18 cellular contexts compared by ENCODE assay signal in genomic region chr1:113913312-113913668, GRCh38. TPM values are rescaled to one million over a fixed set of nuclear protein-coding genes. Genes with fewer than 3 reads are reported as not detected.
DNase-seq lines count a peak whose midpoint lies in the region; ATAC-seq and TF ChIP-seq lines count a peak whose summit lies in the region.
"Had no signal": no experiment of that assay in that cellular context is flagged by ENCODE, and none has a peak within 500 bp of the region (broad histone marks: within the 10 kb centered on the region; RNA-seq: fewer than 3 reads in every experiment).

No MANE protein-coding gene starts in this region.

- H3K9me3 ChIP-seq in SK-N-MC (ENCODE audit: low read depth, low read length): no peaks in the 10 kb centered on the region
- no peaks in the 10 kb centered on the region for H3K9me3 ChIP-seq in duodenal mucosa (ENCODE audit: control insufficient read depth in 1 of 2, low read length in 2 of 2)
- no peaks in the 10 kb centered on the region for H3K9me3 ChIP-seq in stomach smooth muscle (ENCODE audit: control insufficient read depth in 2 of 2, low read length in 2 of 2)
- H3K9me3 ChIP-seq: prostate gland had no signal

- no peaks in the 10 kb centered on the region for H3K27me3 Mint-ChIP-seq in mesothelial cell of epicardium (ENCODE audit: low read depth)
- H3K27me3 Mint-ChIP-seq in activated T-helper 1 cell treated with anti-CD3 and anti-CD28 coated beads, Interleukin-12 subunit alpha, Interleukin-12 subunit beta, Interleukin-2, Interleukin-4 antibody, amounts not matched to agents 30 ng/mL and 10 ng/mL and 1 ng/mL, durations not matched to agents 14 hours and 24 hours and 36 hours (ENCODE audit: insufficient read depth): no peaks in the 10 kb centered on the region
- H3K27me3 Mint-ChIP-seq: activated CD8-positive, alpha-beta memory T cell treated with anti-CD3 and anti-CD28 coated beads, Interleukin-2, amount 10 ng/mL, durations not matched to agents 7 days and 5 days; B cell; effector memory CD8-positive, alpha-beta T cell had no signal

- H3K27ac Mint-ChIP-seq in mesothelial cell of epicardium: peak overlapping the region; percentile 3
- no peak overlapping the region for H3K27ac Mint-ChIP-seq in activated T-helper 1 cell treated with anti-CD3 and anti-CD28 coated beads, Interleukin-12 subunit alpha, Interleukin-12 subunit beta, Interleukin-2, Interleukin-4 antibody, amounts not matched to agents 30 ng/mL and 10 ng/mL and 1 ng/mL, durations not matched to agents 14 hours and 24 hours and 36 hours
- H3K27ac Mint-ChIP-seq: activated CD8-positive, alpha-beta memory T cell treated with anti-CD3 and anti-CD28 coated beads, Interleukin-2, amount 10 ng/mL, durations not matched to agents 7 days and 5 days; B cell; effector memory CD8-positive, alpha-beta T cell had no signal

- H3K4me1 ChIP-seq in duodenal mucosa (ENCODE audit: control insufficient read depth in 1 of 2, insufficient read depth in 2 of 2, low read length in 2 of 2) (peaks cover 0 to 12% of the 10 kb centered on the region in 2 donors), stomach smooth muscle (ENCODE audit: control insufficient read depth, insufficient read depth, low read length) (peaks cover 13% of the 10 kb centered on the region)
- H3K4me1 ChIP-seq: foreskin keratinocyte had no signal

- H3K4me1 Mint-ChIP-seq in mesothelial cell of epicardium: no peaks in the 10 kb centered on the region
- peaks cover 12% of the 10 kb centered on the region for H3K4me1 Mint-ChIP-seq in activated T-helper 1 cell treated with anti-CD3 and anti-CD28 coated beads, Interleukin-12 subunit alpha, Interleukin-12 subunit beta, Interleukin-2, Interleukin-4 antibody, amounts not matched to agents 30 ng/mL and 10 ng/mL and 1 ng/mL, durations not matched to agents 14 hours and 24 hours and 36 hours (ENCODE audit: low read depth)
- H3K4me1 Mint-ChIP-seq: B cell had no signal

- H3K9me3 Mint-ChIP-seq in mesothelial cell of epicardium: no peaks in the 10 kb centered on the region
- H3K9me3 Mint-ChIP-seq in activated T-helper 1 cell treated with anti-CD3 and anti-CD28 coated beads, Interleukin-12 subunit alpha, Interleukin-12 subunit beta, Interleukin-2, Interleukin-4 antibody, amounts not matched to agents 30 ng/mL and 10 ng/mL and 1 ng/mL, durations not matched to agents 14 hours and 24 hours and 36 hours: no peaks in the 10 kb centered on the region
- H3K9me3 Mint-ChIP-seq: effector memory CD8-positive, alpha-beta T cell had no signal

- H3K36me3 Mint-ChIP-seq in mesothelial cell of epicardium: peaks cover 3% of the 10 kb centered on the region
- H3K36me3 Mint-ChIP-seq in activated T-helper 1 cell treated with anti-CD3 and anti-CD28 coated beads, Interleukin-12 subunit alpha, Interleukin-12 subunit beta, Interleukin-2, Interleukin-4 antibody, amounts not matched to agents 30 ng/mL and 10 ng/mL and 1 ng/mL, durations not matched to agents 14 hours and 24 hours and 36 hours (ENCODE audit: low read depth): peaks cover 32% of the 10 kb centered on the region

- H3K4me3 Mint-ChIP-seq in mesothelial cell of epicardium: no peak overlapping the region
- no peak overlapping the region for H3K4me3 Mint-ChIP-seq in activated T-helper 1 cell treated with anti-CD3 and anti-CD28 coated beads, Interleukin-12 subunit alpha, Interleukin-12 subunit beta, Interleukin-2, Interleukin-4 antibody, amounts not matched to agents 30 ng/mL and 10 ng/mL and 1 ng/mL, durations not matched to agents 14 hours and 24 hours and 36 hours
- H3K4me3 Mint-ChIP-seq: activated CD8-positive, alpha-beta memory T cell treated with anti-CD3 and anti-CD28 coated beads, Interleukin-2, amount 10 ng/mL, durations not matched to agents 7 days and 5 days; B cell; effector memory CD8-positive, alpha-beta T cell had no signal

- intact Hi-C loops in activated T-helper 1 cell treated with anti-CD3 and anti-CD28 coated beads, Interleukin-12 subunit alpha, Interleukin-12 subunit beta, Interleukin-2, Interleukin-4 antibody, amounts not matched to agents 30 ng/mL and 10 ng/mL and 1 ng/mL, durations not matched to agents 14 hours and 24 hours and 36 hours (cut with micrococcal nuclease): no loop called here
- intact Hi-C loops in left colon (cut with DNase I, micrococcal nuclease): no loop called here

- ATAC-seq in HG03460 (IDR thresholded peaks at IDR 0.05; ENCODE audit: unreplicated experiment) (no peak), GM18517 (IDR thresholded peaks at IDR 0.05; ENCODE audit: unreplicated experiment) (no peak), left colon (no peak)
- ATAC-seq: activated CD8-positive, alpha-beta memory T cell treated with anti-CD3 and anti-CD28 coated beads, Interleukin-2, amount 10 ng/mL, durations not matched to agents 7 days and 5 days; effector memory CD8-positive, alpha-beta T cell; foreskin keratinocyte had no signal

- no peak for TF ChIP-seq CTCF in mesothelial cell of epicardium (IDR thresholded peaks at IDR 0.05; ENCODE audit: unreplicated experiment)

- H3K4me3 ChIP-seq in SK-N-MC (no peak overlapping the region), duodenal mucosa (ENCODE audit: low read depth in 1 of 2, low read length in 2 of 2) (no peak overlapping the region), stomach smooth muscle (ENCODE audit: low read length in 2 of 2) (peak overlapping the region; percentile 27 to 55)
- H3K4me3 ChIP-seq: prostate gland had no signal

- DNase-seq in SK-N-MC (ENCODE audit: low read depth, low spot score) (no peak), mesothelial cell of epicardium (ENCODE audit: low spot score in 2 of 2, unreplicated experiment in 2 of 2) (no peak), left colon (no peak)
- no peak for DNase-seq in activated T-helper 1 cell treated with anti-CD3 and anti-CD28 coated beads, Interleukin-12 subunit alpha, Interleukin-12 subunit beta, Interleukin-2, Interleukin-4 antibody, amounts not matched to agents 30 ng/mL and 10 ng/mL and 1 ng/mL, durations not matched to agents 14 hours and 24 hours and 36 hours (ENCODE audit: low spot score)
- DNase-seq: activated CD8-positive, alpha-beta memory T cell treated with anti-CD3 and anti-CD28 coated beads, Interleukin-2, amount 10 ng/mL, durations not matched to agents 7 days and 5 days; activated gamma-delta T cell treated with Interleukin-2 at 50 U/mL for 16 hours; effector memory CD8-positive, alpha-beta T cell; foreskin keratinocyte; NCI-H1436; NCI-H510A; stimulated activated CD4-positive, alpha-beta T cell treated with anti-CD3 and anti-CD28 coated beads, Interleukin-1b, Interleukin-23, amount 100 ng/mL, for 48 hours had no signal

- no peaks in the 10 kb centered on the region for H3K27me3 ChIP-seq in duodenal mucosa (ENCODE audit: control insufficient read depth in 1 of 2, insufficient read depth in 2 of 2, low read length in 2 of 2)
- no peaks in the 10 kb centered on the region for H3K27me3 ChIP-seq in stomach smooth muscle (ENCODE audit: control insufficient read depth in 1 of 2, insufficient read depth in 2 of 2, low read length in 2 of 2)
- H3K27me3 ChIP-seq: foreskin keratinocyte had no signal

- H3K27ac ChIP-seq in SK-N-MC (0 out of 2 replicates have a peak overlapping the region, but pooled peaks have one; percentile 23), duodenal mucosa (ENCODE audit: low read depth, low read length) (peak overlapping the region; percentile 58), stomach smooth muscle (ENCODE audit: low read length) (peak overlapping the region; percentile 75)
- H3K27ac ChIP-seq: foreskin keratinocyte, KMS-11, prostate gland had no signal

- H3K36me3 ChIP-seq in SK-N-MC (ENCODE audit: insufficient read depth, low read length) (peaks cover 52% of the 10 kb centered on the region), duodenal mucosa (ENCODE audit: control insufficient read depth in 1 of 2, insufficient read depth in 2 of 2, low read length in 2 of 2) (peaks cover 9 to 31% of the 10 kb centered on the region in 2 donors), stomach smooth muscle (ENCODE audit: control insufficient read depth in 2 of 2, insufficient read depth in 2 of 2, low read length in 2 of 2) (peaks cover 14 to 19% of the 10 kb centered on the region in 2 donors)
- H3K36me3 ChIP-seq: prostate gland had no signal

- H3K9ac ChIP-seq in SK-N-MC (ENCODE audit: insufficient read length) (no peak overlapping the region), duodenal mucosa (ENCODE audit: low read depth in 1 of 2, low read length in 2 of 2) (peak overlapping the region in 1 of 2 donors; percentile 16), stomach smooth muscle (ENCODE audit: low read length in 2 of 2) (peak overlapping the region; percentile 41 to 47)
- H3K9ac ChIP-seq: KMS-11 had no signal

RNA-seq across cellular contexts. Expression of gene DCLRE1B, which starts 8.2 kb away (rescaled TPM):
- total RNA-seq in mesothelial cell of epicardium (8.1 to 10.0 TPM (median 9.5 TPM) in 3 replicates), left colon (1 to 10 TPM; 3.0 to 4.2 TPM)
- 20.9 and 21.2 TPM in 2 replicates for total RNA-seq in activated T-helper 1 cell treated with anti-CD3 and anti-CD28 coated beads, Interleukin-12 subunit alpha, Interleukin-12 subunit beta, Interleukin-2, Interleukin-4 antibody, amounts not matched to agents 30 ng/mL and 10 ng/mL and 1 ng/mL, durations not matched to agents 14 hours and 24 hours and 36 hours

RNA-seq across cellular contexts. Expression of gene AP4B1, which starts 8.7 kb away (rescaled TPM):
- 26.8 to 31.6 TPM (median 31.6 TPM) in 3 replicates for total RNA-seq in mesothelial cell of epicardium
- 36.3 and 40.9 TPM in 2 replicates for total RNA-seq in activated T-helper 1 cell treated with anti-CD3 and anti-CD28 coated beads, Interleukin-12 subunit alpha, Interleukin-12 subunit beta, Interleukin-2, Interleukin-4 antibody, amounts not matched to agents 30 ng/mL and 10 ng/mL and 1 ng/mL, durations not matched to agents 14 hours and 24 hours and 36 hours
- 10 to 100 TPM; 19.0 to 22.6 TPM for total RNA-seq in left colon

RNA-seq across cellular contexts. Expression of gene HIPK1, which starts 15.8 kb away (rescaled TPM):
- total RNA-seq in mesothelial cell of epicardium (43.6 to 44.5 TPM (median 43.9 TPM) in 3 replicates), left colon (10 to 100 TPM; 67.4 to 68.2 TPM)
- 100 and 101 TPM in 2 replicates for total RNA-seq in activated T-helper 1 cell treated with anti-CD3 and anti-CD28 coated beads, Interleukin-12 subunit alpha, Interleukin-12 subunit beta, Interleukin-2, Interleukin-4 antibody, amounts not matched to agents 30 ng/mL and 10 ng/mL and 1 ng/mL, durations not matched to agents 14 hours and 24 hours and 36 hours

RNA-seq across cellular contexts. Expression of gene BCL2L15, which starts 25.9 kb away (rescaled TPM):
- total RNA-seq in mesothelial cell of epicardium (0.27 to 1.1 TPM (median 0.55 TPM) in 3 replicates), left colon (100 to 1,000 TPM; 157 to 187 TPM)
- total RNA-seq in activated T-helper 1 cell treated with anti-CD3 and anti-CD28 coated beads, Interleukin-12 subunit alpha, Interleukin-12 subunit beta, Interleukin-2, Interleukin-4 antibody, amounts not matched to agents 30 ng/mL and 10 ng/mL and 1 ng/mL, durations not matched to agents 14 hours and 24 hours and 36 hours: 0.67 and 0.69 TPM in 2 replicates

RNA-seq across cellular contexts. Expression of gene PTPN22, which starts 41.8 kb away (rescaled TPM):
- 0.11 TPM in 1 of 3 replicates, not detected in the others for total RNA-seq in mesothelial cell of epicardium
- total RNA-seq in activated T-helper 1 cell treated with anti-CD3 and anti-CD28 coated beads, Interleukin-12 subunit alpha, Interleukin-12 subunit beta, Interleukin-2, Interleukin-4 antibody, amounts not matched to agents 30 ng/mL and 10 ng/mL and 1 ng/mL, durations not matched to agents 14 hours and 24 hours and 36 hours: 66.2 and 66.7 TPM in 2 replicates
- total RNA-seq in left colon: 1 to 10 TPM; 5.6 to 5.7 TPM

Comparison
In these comparisons a context has a peak if more than half of its experiments do, and no peak if none do; other contexts are left out.
1. H3K27ac ChIP-seq: peak in every context shown above with its lines; median percentile 75 in stomach smooth muscle; 58 in duodenal mucosa; 23 in SK-N-MC.
2. H3K4me3 ChIP-seq: peak in stomach smooth muscle (2 of 2); none in SK-N-MC (single experiment) and duodenal mucosa (0 of 2).